17 cellular contexts compared by ENCODE assay signal in the genomic region with DNA sequence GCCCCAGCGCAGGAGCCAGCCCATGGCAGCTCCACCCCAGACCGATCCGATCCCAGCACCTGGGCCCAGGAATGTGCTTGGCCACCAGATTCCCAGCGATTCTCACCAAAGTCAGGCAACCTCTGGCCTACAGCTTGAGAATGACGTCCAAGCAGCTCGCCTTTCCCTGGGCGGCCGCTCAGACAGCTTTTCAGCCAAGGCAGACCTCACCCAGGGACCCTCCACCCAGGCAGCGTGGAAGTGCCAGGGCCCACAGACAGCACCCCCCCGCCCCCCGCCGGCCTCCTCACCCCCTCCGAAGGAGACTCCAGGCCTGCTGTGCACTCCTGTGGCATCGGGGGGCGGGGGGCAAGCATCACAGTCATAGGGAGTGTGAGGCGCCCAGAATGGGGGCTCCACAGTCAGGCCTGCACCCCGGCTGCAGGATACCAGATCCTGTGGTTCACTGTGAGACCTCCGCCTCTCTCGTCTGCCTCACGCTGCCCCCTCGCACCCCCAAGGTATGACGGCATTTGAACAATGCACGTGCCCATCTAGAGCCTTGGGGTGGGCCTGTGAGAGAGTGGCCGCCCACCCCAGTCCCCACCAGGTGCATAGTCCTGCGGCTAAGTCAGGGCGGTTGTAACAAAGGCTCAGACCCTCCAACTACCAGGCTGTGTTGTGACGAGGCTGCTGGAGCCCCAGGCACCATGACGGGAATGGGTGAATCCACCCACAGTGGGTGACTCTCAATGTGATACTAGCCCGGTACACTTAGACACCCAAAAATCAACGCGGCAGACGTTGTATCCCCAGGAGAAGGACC. TPM values are rescaled to one million over a fixed set of nuclear protein-coding genes. Genes with fewer than 3 reads are reported as not detected.
A peak's percentile ranks its signal among the peaks of the same experiment; 100 is the strongest.
DNase-seq lines count a peak whose midpoint lies in the region; ATAC-seq, FAIRE-seq and TF ChIP-seq lines count a peak whose summit lies in the region.
"Had no signal": no experiment of that assay in that cellular context is flagged by ENCODE, and none has a peak within 500 bp of the region (broad histone marks: within the 10 kb centered on the region; RNA-seq: fewer than 3 reads in every experiment).

No MANE protein-coding gene starts in this region.

- no peaks in the 10 kb centered on the region for H3K36me3 Mint-ChIP-seq in progenitor cell of endocrine pancreas (ENCODE audit: insufficient read depth)

- no peak for DNase-seq in progenitor cell of endocrine pancreas (ENCODE audit: low spot score, unreplicated experiment)
- DNase-seq in tibial nerve (ENCODE audit: low spot score in 2 of 2) = no peak
- no peak for DNase-seq in RKO (ENCODE audit: low spot score)
- no peak for DNase-seq in small intestine
- no peak for DNase-seq in AG08395 (ENCODE audit: low spot score)
- DNase-seq in LoVo (ENCODE audit: low spot score) = no peak
- DNase-seq: activated CD4-positive, alpha-beta T cell treated with anti-CD3 and anti-CD28 coated beads for 1 hour; activated gamma-delta T cell treated with Interleukin-2 at 50 U/mL for 16 hours; erythroblast; NCI-H187 treated with DMSO at 0.1 percent for 48 hours; SIG-M5 had no signal

- FAIRE-seq in small intestine (lab: Jason Lieb, UNC) = no peak
- FAIRE-seq: astrocyte, GM18507 had no signal

- TF ChIP-seq CTCF in gastroesophageal sphincter (IDR thresholded peaks at IDR 0.05) = no peak
- TF ChIP-seq CTCF in progenitor cell of endocrine pancreas (IDR thresholded peaks at IDR 0.05; ENCODE audit: unreplicated experiment) = no peak
- peak in 1 of 5 experiments; percentile 10 for TF ChIP-seq CTCF in tibial nerve (IDR thresholded peaks at IDR 0.05)

- peak overlapping the region in 1 of 2 donors; percentile 16 for H3K4me3 ChIP-seq in gastroesophageal sphincter
- peak overlapping the region in 2 of 4 donors; percentile 8 to 22 for H3K4me3 ChIP-seq in tibial nerve
- H3K4me3 ChIP-seq in small intestine (ENCODE audit: low read depth in 1 of 2, low read length in 2 of 2) = no peak overlapping the region
- H3K4me3 ChIP-seq: BLaER1 had no signal

- peaks cover 12 to 99% (median 65%) of the 10 kb centered on the region in 3 donors for H3K4me1 ChIP-seq in gastroesophageal sphincter
- peaks cover 3 to 100% (median 74%) of the 10 kb centered on the region in 4 donors for H3K4me1 ChIP-seq in tibial nerve
- H3K4me1 ChIP-seq in small intestine (ENCODE audit: control insufficient read depth in 2 of 2, insufficient read depth in 1 of 2, low read depth in 1 of 2, low read length in 1 of 2) = no peaks in the 10 kb centered on the region

- H3K36me3 ChIP-seq in gastroesophageal sphincter (peaks cover 0 to 28% of the 10 kb centered on the region in 2 donors), tibial nerve (peaks cover 0 to 15% (median 0%) of the 10 kb centered on the region in 3 donors), small intestine (ENCODE audit: control insufficient read depth in 2 of 2, insufficient read depth in 2 of 2, low read length in 2 of 2) (no peaks in the 10 kb centered on the region)

- no peak overlapping the region for H3K4me3 Mint-ChIP-seq in progenitor cell of endocrine pancreas (ENCODE audit: low read depth)

- peaks cover 10% of the 10 kb centered on the region for H3K4me1 Mint-ChIP-seq in progenitor cell of endocrine pancreas (ENCODE audit: low read depth)

- WGBS in gastroesophageal sphincter (ENCODE audit: low coverage in 1 of 2), 2 donors = no CpG with 5 or more reads among the region's 32 CpGs
- 55 to 69% methylated on average over 32 of the region's 32 CpGs for WGBS in tibial nerve, 2 donors
- 88 to 94% (median 88%) methylated on average over 29 to 32 of the region's 32 CpGs for WGBS in small intestine, 3 donors

- H3K27me3 Mint-ChIP-seq in progenitor cell of endocrine pancreas = no peaks in the 10 kb centered on the region

- TF ChIP-seq EP300 in gastroesophageal sphincter (IDR thresholded peaks at IDR 0.05) (no peak), tibial nerve (IDR thresholded peaks at IDR 0.05) (peak in 1 of 2 donors; percentile 3)

- H3K27me3 ChIP-seq in gastroesophageal sphincter (no peaks in the 10 kb centered on the region), tibial nerve (no peaks in the 10 kb centered on the region), small intestine (ENCODE audit: control insufficient read depth in 2 of 2, insufficient read depth in 2 of 2, low read length in 2 of 2) (no peaks in the 10 kb centered on the region)
- H3K27me3 ChIP-seq: BLaER1 had no signal

- H3K27ac ChIP-seq in cingulate gyrus (ENCODE audit: low read depth, low read length) = peak overlapping the region; percentile 93
- H3K27ac ChIP-seq in gastroesophageal sphincter = peak overlapping the region in 3 of 4 donors; percentile 66 to 78 (median 70)
- peak overlapping the region; percentile 73 to 92 (median 83) for H3K27ac ChIP-seq in tibial nerve
- H3K27ac ChIP-seq in small intestine (ENCODE audit: low read depth in 1 of 2, low read length in 1 of 2) = no peak overlapping the region
- H3K27ac ChIP-seq: BLaER1 had no signal

- H3K27ac Mint-ChIP-seq in progenitor cell of endocrine pancreas = peak overlapping the region; percentile 69

- ATAC-seq in gastroesophageal sphincter = no peak

- TF ChIP-seq POLR2A in gastroesophageal sphincter (IDR thresholded peaks at IDR 0.05) (no peak), tibial nerve (IDR thresholded peaks at IDR 0.05) (no peak)

- H3K9me3 Mint-ChIP-seq in progenitor cell of endocrine pancreas (ENCODE audit: low read depth) = no peaks in the 10 kb centered on the region

- H3K9me3 ChIP-seq in gastroesophageal sphincter (no peaks in the 10 kb centered on the region), tibial nerve (no peaks in the 10 kb centered on the region), small intestine (ENCODE audit: control insufficient read depth, low read depth) (no peaks in the 10 kb centered on the region)
- H3K9me3 ChIP-seq: BLaER1 had no signal

RNA-seq across cellular contexts. Expression of gene CEP295NL, which starts 6.0 kb away (rescaled TPM):
- total RNA-seq in gastroesophageal sphincter (1 to 10 TPM; 1.6 to 9.0 (median 3.8) TPM), progenitor cell of endocrine pancreas (2.3 and 2.6 TPM in 2 replicates), tibial nerve (10 to 100 TPM in 2 of 4 donors, 1 to 10 TPM in 2; 6.5 to 35.1 (median 9.9) TPM)
- polyA plus RNA-seq in small intestine = under 1 TPM in 1 of 3 donors, not detected in 2; 0.25 TPM
- total RNA-seq: T-helper 2 cell treated with Interferon-gamma antibody and Interleukin-4, amounts not matched to agents 100 ng/mL and 5 ng/mL, for 36 hours had no signal

RNA-seq across cellular contexts. Expression of gene TIMP2, which starts 28.2 kb away (rescaled TPM):
- total RNA-seq in gastroesophageal sphincter (100 to 1,000 TPM; 172 to 315 (median 211) TPM), progenitor cell of endocrine pancreas (50.9 and 51.4 TPM in 2 replicates), tibial nerve (100 to 1,000 TPM; 187 to 456 (median 339) TPM)
- polyA plus RNA-seq in small intestine = 10 to 100 TPM; 12.7 to 84.6 (median 18.1) TPM

RNA-seq across cellular contexts. Expression of gene USP36, which starts 56.4 kb away (rescaled TPM):
- total RNA-seq in gastroesophageal sphincter (10 to 100 TPM; 26.6 to 44.0 (median 34.6) TPM), progenitor cell of endocrine pancreas (54.1 and 54.9 TPM in 2 replicates), tibial nerve (10 to 100 TPM; 50.9 to 64.9 (median 59.9) TPM)
- polyA plus RNA-seq in small intestine = 10 to 100 TPM in 2 of 3 donors, 1 to 10 TPM in 1; 8.1 to 19.6 (median 18.6) TPM

Comparison
In these comparisons a context has a peak if more than half of its experiments do, and no peak if none do; other contexts are left out.
1. H3K27ac ChIP-seq: peak in cingulate gyrus (single experiment), gastroesophageal sphincter (3 of 4) and tibial nerve (4 of 4); none in small intestine (0 of 2).